In genomic region chr1:18603212-18603852, GRCh38 we compare ENCODE assay signal across 21 cellular contexts. TPM values are rescaled to one million over a fixed set of nuclear protein-coding genes. Genes with fewer than 3 reads are reported as not detected.
"Had no signal": no experiment of that assay in that cellular context is flagged by ENCODE, and none has a peak within 500 bp of the region (broad histone marks: within the 10 kb centered on the region; RNA-seq: fewer than 3 reads in every experiment).

No MANE protein-coding gene starts in this region.

- H3K36me3 ChIP-seq: adrenal gland, breast epithelium, gastrocnemius medialis, heart left ventricle, left ventricle myocardium inferior, right atrium auricular region had no signal

- H3K9me3 ChIP-seq: adrenal gland, breast epithelium, gastrocnemius medialis, heart left ventricle, left ventricle myocardium inferior, right atrium auricular region had no signal

- H3K4me3 Mint-ChIP-seq: activated CD4-positive, alpha-beta T cell treated with anti-CD3 and anti-CD28 coated beads, Interleukin-2, amount 10 ng/mL, durations not matched to agents 24 days and 14 days; activated T-cell treated with anti-CD3 and anti-CD28 coated beads, Interleukin-2, amount 50 U/mL, for 72 hours had no signal

- ATAC-seq: activated T-cell treated with anti-CD3 and anti-CD28 coated beads, Interleukin-2, amount 50 U/mL, for 72 hours; gastrocnemius medialis had no signal

- H3K4me3 ChIP-seq: adrenal gland, breast epithelium, gastrocnemius medialis, heart left ventricle, left ventricle myocardium inferior, right atrium auricular region had no signal

- H3K4me1 Mint-ChIP-seq: activated CD4-positive, alpha-beta T cell treated with anti-CD3 and anti-CD28 coated beads, Interleukin-2, amount 10 ng/mL, durations not matched to agents 24 days and 14 days had no signal

- H3K4me1 ChIP-seq: adrenal gland, breast epithelium, gastrocnemius medialis, heart left ventricle, left ventricle myocardium inferior, right atrium auricular region had no signal

- H3K9me3 Mint-ChIP-seq: activated CD4-positive, alpha-beta T cell treated with anti-CD3 and anti-CD28 coated beads, Interleukin-2, amount 10 ng/mL, durations not matched to agents 24 days and 14 days; activated T-cell treated with anti-CD3 and anti-CD28 coated beads, Interleukin-2, amount 50 U/mL, for 72 hours had no signal

- H3K27ac ChIP-seq: adrenal gland, breast epithelium, gastrocnemius medialis, heart left ventricle, left ventricle myocardium inferior, right atrium auricular region had no signal

- DNase-seq: activated CD4-positive, alpha-beta T cell treated with anti-CD3 and anti-CD28 coated beads, Interleukin-2, amount 10 ng/mL, durations not matched to agents 24 days and 14 days; activated CD8-positive, alpha-beta memory T cell treated with anti-CD3 and anti-CD28 coated beads for 24 hours; activated CD8-positive, alpha-beta memory T cell treated with anti-CD3 and anti-CD28 coated beads, Interleukin-2, amount 50 U/mL, for 48 hours; activated effector memory CD4-positive, alpha-beta T cell treated with anti-CD3 and anti-CD28 coated beads, Interleukin-2, amount 50 U/mL, for 16 hours; activated naive CD4-positive, alpha-beta T cell treated with anti-CD3 and anti-CD28 coated beads, Interleukin-2, amount 50 U/mL, for 16 hours; activated T-cell treated with anti-CD3 and anti-CD28 coated beads, Interleukin-2, amount 50 U/mL, for 72 hours; adrenal gland; cortex of kidney; gastrocnemius medialis; heart left ventricle; kidney glomerular epithelial cell; left ventricle myocardium inferior; T1000 had no signal

- H3K27ac Mint-ChIP-seq: activated CD4-positive, alpha-beta T cell treated with anti-CD3 and anti-CD28 coated beads, Interleukin-2, amount 10 ng/mL, durations not matched to agents 24 days and 14 days; activated T-cell treated with anti-CD3 and anti-CD28 coated beads, Interleukin-2, amount 50 U/mL, for 72 hours; progenitor cell of endocrine pancreas had no signal

RNA-seq across cellular contexts. Expression of gene PAX7, which starts 27.3 kb away (rescaled TPM):
- total RNA-seq: activated CD4-positive, alpha-beta T cell treated with anti-CD3 and anti-CD28 coated beads, Interleukin-2, amount 10 ng/mL, durations not matched to agents 24 days and 14 days; activated T-cell treated with anti-CD3 and anti-CD28 coated beads, Interleukin-2, amount 50 U/mL, for 72 hours; adrenal gland; breast epithelium; heart left ventricle; left ventricle myocardium inferior; osteoblast; progenitor cell of endocrine pancreas; right atrium auricular region; T-helper 1 cell treated with Interleukin-12 subunit alpha and Interleukin-12 subunit beta and Interleukin-4 antibody, amounts not matched to agents 30 ng/mL and 1 ng/mL, for 36 hours; ureter had no signal
- polyA plus RNA-seq: adrenal gland, esophagus, heart left ventricle, neural cell had no signal
